In genomic region chr10:114525368-114525949, GRCh38 we compare ENCODE assay signal across 1 cellular context.
TF ChIP-seq lines count a peak whose summit lies in the region.

No MANE protein-coding gene starts in this region.

TF ChIP-seq in HEK293, 187 proteins besides CTCF, POLR2A, EP300 and RAD21 (continued from another document):
- TF ChIP-seq ZNF362 (tag by site-specific recombination; IDR thresholded peaks at IDR 0.05) (peak; percentile 93), ZXDB (tag by site-specific recombination; IDR thresholded peaks at IDR 0.05) (no peak; the same call in 1 of the 2 replicates), ZNF670 (tag by site-specific recombination; IDR thresholded peaks at IDR 0.05; ENCODE audit: low read depth) (no peak), MZF1 (tag by site-specific recombination; IDR thresholded peaks at IDR 0.05; ENCODE audit: borderline replicate concordance) (no peak; the same call in 1 of the 2 replicates), IKZF3 (tag by site-specific recombination; IDR thresholded peaks at IDR 0.05) (peak; percentile 71), ZNF513 (tag by site-specific recombination; IDR thresholded peaks at IDR 0.05) (no peak), ZNF555 (tag by site-specific recombination; conservative IDR thresholded peaks at IDR 0.05) (no peak), YY1 (tag by site-specific recombination; IDR thresholded peaks at IDR 0.05) (no peak; the same call in 1 of the 2 replicates), ZNF391 (tag by site-specific recombination; IDR thresholded peaks at IDR 0.05; ENCODE audit: borderline replicate concordance, low read depth) (peak; percentile 91), ZBTB6 (tag by site-specific recombination; IDR thresholded peaks at IDR 0.05) (no peak), ZNF132 (tag by site-specific recombination; IDR thresholded peaks at IDR 0.05; ENCODE audit: borderline replicate concordance) (no peak), ZNF239 (tag by site-specific recombination; IDR thresholded peaks at IDR 0.05) (no peak), ZNF843 (tag by site-specific recombination; IDR thresholded peaks at IDR 0.05) (peak; percentile 78), ZNF354C (tag by site-specific recombination; IDR thresholded peaks at IDR 0.05; ENCODE audit: borderline replicate concordance, low read depth) (no peak), ZNF146 (tag by site-specific recombination; IDR thresholded peaks at IDR 0.05) (0 out of 2 replicates have a peak, but pooled peaks have one; percentile 23), ZSCAN23 (tag by site-specific recombination; IDR thresholded peaks at IDR 0.05) (peak; percentile 66), ZNF560 (tag by site-specific recombination; IDR thresholded peaks at IDR 0.05; ENCODE audit: borderline replicate concordance) (no peak), ZNF37A (tag by site-specific recombination; IDR thresholded peaks at IDR 0.05) (0 out of 2 replicates have a peak, but pooled peaks have one; percentile 22), PRDM6 (tag by site-specific recombination; IDR thresholded peaks at IDR 0.05) (peak; percentile 99), KLF8 (tag by site-specific recombination; IDR thresholded peaks at IDR 0.05) (peak; percentile 87), ZFP69B (tag by site-specific recombination; IDR thresholded peaks at IDR 0.05) (no peak), ZNF449 (tag by site-specific recombination; IDR thresholded peaks at IDR 0.05) (no peak), ZSCAN4 (tag by site-specific recombination; IDR thresholded peaks at IDR 0.05) (0 out of 2 replicates have a peak, but pooled peaks have one; percentile 32), ZNF629 (tag by site-specific recombination; IDR thresholded peaks at IDR 0.05) (peak; percentile 94), GLI2 (tag by site-specific recombination; IDR thresholded peaks at IDR 0.05; ENCODE audit: borderline replicate concordance, low read depth) (peak; percentile 90), ZFP3 (tag by site-specific recombination; IDR thresholded peaks at IDR 0.05; ENCODE audit: low read depth) (no peak), ZNF76 (tag by site-specific recombination; IDR thresholded peaks at IDR 0.05; ENCODE audit: borderline replicate concordance, low read depth) (peak; percentile 60; the same call in 1 of the 2 replicates), SP2 (tag by site-specific recombination; IDR thresholded peaks at IDR 0.05) (peak; percentile 35; the same call in 1 of the 2 replicates)
TF ChIP-seq in HEK293: peak in this region for 56.
